24 cellular contexts compared by ENCODE assay signal in the genomic region with DNA sequence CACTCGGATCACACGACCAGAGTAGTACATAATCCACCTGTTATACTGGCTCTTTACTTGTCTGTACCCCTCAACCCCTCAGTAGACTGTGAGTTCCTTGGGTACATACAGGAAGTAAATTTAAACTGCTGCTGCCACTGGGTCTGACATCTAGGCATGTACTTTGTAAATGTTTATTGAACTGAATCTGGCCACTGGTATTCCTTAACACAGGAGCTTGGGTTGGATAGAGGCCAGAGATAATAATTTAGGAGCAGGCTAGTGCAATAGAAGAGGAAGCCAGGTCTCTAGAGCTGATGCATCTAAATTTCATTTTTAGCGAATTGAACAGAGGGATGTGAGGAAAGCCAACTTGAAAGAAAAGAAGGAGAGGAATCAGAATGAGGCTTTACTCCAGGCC.
"Had no signal": no experiment of that assay in that cellular context is flagged by ENCODE, and none has a peak within 500 bp of the region (broad histone marks: within the 10 kb centered on the region; RNA-seq: fewer than 3 reads in every experiment).

No MANE protein-coding gene starts in this region.

- H3K4me3 Mint-ChIP-seq: activated CD8-positive, alpha-beta T cell treated with anti-CD3 and anti-CD28 coated beads for 36 hours; dendritic cell treated with granulocyte-macrophage colony-stimulating factor and Interleukin-4, amounts not matched to agents 40 ng/mL and 50 ng/mL, for 4 days; naive thymus-derived CD4-positive, alpha-beta T cell; neural crest cell; WTC11 had no signal

- DNase-seq: activated CD4-positive, alpha-beta T cell treated with anti-CD3 and anti-CD28 coated beads for 4 hours; activated CD8-positive, alpha-beta T cell treated with anti-CD3 and anti-CD28 coated beads for 36 hours; activated effector memory CD4-positive, alpha-beta T cell treated with Interleukin-2 at 50 U/mL for 16 hours; activated naive CD4-positive, alpha-beta T cell treated with anti-CD3 and anti-CD28 coated beads, Interleukin-2, amount 50 U/mL, for 16 hours; activated T-cell treated with anti-CD3 and anti-CD28 coated beads, Interleukin-2, amount 50 U/mL, for 48 hours; body of pancreas; effector CD4-positive, alpha-beta T cell; foreskin keratinocyte; kidney; left lung; naive thymus-derived CD4-positive, alpha-beta T cell; occipital lobe; posterior cingulate gyrus; stimulated activated CD4-positive, alpha-beta T cell treated with anti-CD3 and anti-CD28 coated beads, Interleukin-2, amount 100 ng/mL, for 48 hours; stimulated activated CD8-positive, alpha-beta memory T cell treated with anti-CD3 and anti-CD28 coated beads, Interleukin-4, amount 100 ng/mL, for 48 hours; stimulated activated naive CD4-positive, alpha-beta T cell; T-helper 1 cell; T-helper 9 cell; testis; trophoblast cell; uterus had no signal

- H3K4me1 Mint-ChIP-seq: neural crest cell, WTC11 had no signal

- ATAC-seq: activated CD8-positive, alpha-beta T cell treated with anti-CD3 and anti-CD28 coated beads for 36 hours; body of pancreas; foreskin keratinocyte; left lung; naive thymus-derived CD4-positive, alpha-beta T cell; WTC11 had no signal

- H3K27ac Mint-ChIP-seq: activated CD8-positive, alpha-beta T cell treated with anti-CD3 and anti-CD28 coated beads for 36 hours; dendritic cell treated with granulocyte-macrophage colony-stimulating factor and Interleukin-4, amounts not matched to agents 40 ng/mL and 50 ng/mL, for 4 days; WTC11 had no signal

- H3K9me3 Mint-ChIP-seq: activated CD8-positive, alpha-beta T cell treated with anti-CD3 and anti-CD28 coated beads for 36 hours; dendritic cell treated with granulocyte-macrophage colony-stimulating factor and Interleukin-4, amounts not matched to agents 40 ng/mL and 50 ng/mL, for 4 days; WTC11 had no signal

- H3K27me3 Mint-ChIP-seq: activated CD8-positive, alpha-beta T cell treated with anti-CD3 and anti-CD28 coated beads for 36 hours; dendritic cell treated with granulocyte-macrophage colony-stimulating factor and Interleukin-4, amounts not matched to agents 40 ng/mL and 50 ng/mL, for 4 days; naive thymus-derived CD4-positive, alpha-beta T cell had no signal
